9 cellular contexts compared by ENCODE assay signal in genomic region chr3:151838574-151839312, GRCh38. TPM values are rescaled to one million over a fixed set of nuclear protein-coding genes. Genes with fewer than 3 reads are reported as not detected.
DNase-seq lines count a peak whose midpoint lies in the region; ATAC-seq lines count a peak whose summit lies in the region.
"Had no signal": no experiment of that assay in that cellular context is flagged by ENCODE, and none has a peak within 500 bp of the region (broad histone marks: within the 10 kb centered on the region; RNA-seq: fewer than 3 reads in every experiment).

No MANE protein-coding gene starts in this region.

- no peaks in the 10 kb centered on the region for H3K36me3 ChIP-seq in BLaER1 treated with 17β-estradiol and CSF1 and Interleukin-3, amounts not matched to agents 10 nM and 100 nM
- H3K36me3 ChIP-seq in trophoblast cell (ENCODE audit: control insufficient read depth in 1 of 2, insufficient read depth in 2 of 2, low read length in 2 of 2), result no peaks in the 10 kb centered on the region

- no peak overlapping the region for H3K23ac ChIP-seq in trophoblast cell (ENCODE audit: low read length)

- H4K8ac ChIP-seq in trophoblast cell (ENCODE audit: low read depth, low read length), result peak overlapping the region; percentile 47

- no peaks in the 10 kb centered on the region for H4K20me1 ChIP-seq in BLaER1 treated with 17β-estradiol and CSF1 and Interleukin-3, amounts not matched to agents 10 nM and 100 nM

- no peak overlapping the region for H2BK12ac ChIP-seq in trophoblast cell (ENCODE audit: low read length)

- peak overlapping the region; percentile 46 for H2AK5ac ChIP-seq in trophoblast cell (ENCODE audit: low read length)

- H3K27ac Mint-ChIP-seq in activated CD4-positive, alpha-beta memory T cell treated with anti-CD3 and anti-CD28 coated beads for 36 hours, result no peak overlapping the region
- H3K27ac Mint-ChIP-seq in activated T-helper 1 cell treated with anti-CD3 and anti-CD28 coated beads, Interleukin-12 subunit alpha, Interleukin-12 subunit beta, Interleukin-2, Interleukin-4 antibody, amounts not matched to agents 30 ng/mL and 10 ng/mL and 1 ng/mL, durations not matched to agents 14 hours and 24 hours and 36 hours, result no peak overlapping the region

- no peak overlapping the region for H3K18ac ChIP-seq in trophoblast cell (ENCODE audit: low read length)

- H3K36me3 Mint-ChIP-seq in activated CD4-positive, alpha-beta memory T cell treated with anti-CD3 and anti-CD28 coated beads for 36 hours, result no peaks in the 10 kb centered on the region
- no peaks in the 10 kb centered on the region for H3K36me3 Mint-ChIP-seq in activated T-helper 1 cell treated with anti-CD3 and anti-CD28 coated beads, Interleukin-12 subunit alpha, Interleukin-12 subunit beta, Interleukin-2, Interleukin-4 antibody, amounts not matched to agents 30 ng/mL and 10 ng/mL and 1 ng/mL, durations not matched to agents 14 hours and 24 hours and 36 hours (ENCODE audit: low read depth)

- no peak overlapping the region for H3K4ac ChIP-seq in trophoblast cell (ENCODE audit: low read depth, low read length)

- H3K4me2 ChIP-seq in BLaER1 treated with 17β-estradiol and CSF1 and Interleukin-3, amounts not matched to agents 10 nM and 100 nM, result peak overlapping the region; percentile 34 to 65 (median 52); a peak in 19 of 22 replicates
- no peak overlapping the region for H3K4me2 ChIP-seq in trophoblast cell (ENCODE audit: low read length)

- H3K9ac ChIP-seq in BLaER1 treated with 17β-estradiol and CSF1 and Interleukin-3, amounts not matched to agents 10 nM and 100 nM, result no peak overlapping the region; a peak in 1 of 22 replicates
- no peak overlapping the region for H3K9ac ChIP-seq in trophoblast cell (ENCODE audit: low read length)

- no peak overlapping the region for H2BK5ac ChIP-seq in trophoblast cell (ENCODE audit: low read depth, low read length, poor library complexity)

- no peak overlapping the region for H4K12ac ChIP-seq in trophoblast cell (ENCODE audit: low read depth, low read length)

- POLR2A ChIA-PET in activated CD4-positive, alpha-beta memory T cell treated with anti-CD3 and anti-CD28 coated beads for 36 hours (lab: Charles Lee), result no interaction called here

- no peaks in the 10 kb centered on the region for H3K27me3 ChIP-seq in BLaER1 treated with 17β-estradiol and CSF1 and Interleukin-3, amounts not matched to agents 10 nM and 100 nM
- no peaks in the 10 kb centered on the region for H3K27me3 ChIP-seq in trophoblast cell (ENCODE audit: insufficient read depth, low read length)

- H3K27ac ChIP-seq in BLaER1 treated with 17β-estradiol and CSF1 and Interleukin-3, amounts not matched to agents 10 nM and 100 nM, result no peak overlapping the region
- H3K27ac ChIP-seq in trophoblast cell (ENCODE audit: low read depth, low read length), result no peak overlapping the region

- H3K4me3 ChIP-seq in BLaER1 treated with 17β-estradiol and CSF1 and Interleukin-3, amounts not matched to agents 10 nM and 100 nM, result peak overlapping the region in 3 of 10 experiments; percentile 27 to 39 (median 28); a peak in 5 of 20 replicates
- no peak overlapping the region for H3K4me3 ChIP-seq in trophoblast cell (ENCODE audit: low read depth, low read length)

- DNase-seq in NCI-H345 treated with DMSO at 0.1 percent for 48 hours (lab: John Stamatoyannopoulos, UW; ENCODE audit: unreplicated experiment), result peak; percentile 20
- DNase-seq in activated CD4-positive, alpha-beta memory T cell treated with anti-CD3 and anti-CD28 coated beads for 36 hours, result peak; percentile 30
- DNase-seq in glomerular visceral epithelial cell (ENCODE audit: extremely low spot score), result peak; percentile 73
- DNase-seq in trophoblast cell, result peak; percentile 60 to 91
- no peak for DNase-seq in activated T-helper 1 cell treated with anti-CD3 and anti-CD28 coated beads, Interleukin-12 subunit alpha, Interleukin-12 subunit beta, Interleukin-2, Interleukin-4 antibody, amounts not matched to agents 30 ng/mL and 10 ng/mL and 1 ng/mL, durations not matched to agents 14 hours and 24 hours and 36 hours (ENCODE audit: low spot score)

- no peak overlapping the region for H3K14ac ChIP-seq in trophoblast cell (ENCODE audit: low read length)

- no peaks in the 10 kb centered on the region for H3K79me2 ChIP-seq in trophoblast cell (ENCODE audit: control insufficient read depth, insufficient read depth, low read length, poor library complexity)

- CTCF ChIA-PET in activated CD4-positive, alpha-beta memory T cell treated with anti-CD3 and anti-CD28 coated beads for 36 hours (lab: Charles Lee), result interaction anchor here (0.5 to 4.3 kb wide), 24 partner anchors 9 to 682 kb away, joined by 3 to 40 read pairs (median 4); no protein-coding TSS in a partner anchor

- H2BK120ac ChIP-seq in trophoblast cell (ENCODE audit: insufficient read depth, low read length, poor library complexity), result peak overlapping the region; percentile 76

- no peak overlapping the region for H2AFZ ChIP-seq in trophoblast cell (ENCODE audit: insufficient read depth, low read length, poor library complexity)

- WGBS in trophoblast cell (ENCODE audit: extremely low coverage, insufficient coverage, insufficient read length), result no CpG with 5 or more reads among the region's 19 CpGs

- H3K4me1 ChIP-seq in BLaER1 treated with 17β-estradiol and CSF1 and Interleukin-3, amounts not matched to agents 10 nM and 100 nM, result peaks cover 19 to 39% (median 34%) of the 10 kb centered on the region in 10 experiments
- H3K4me1 ChIP-seq in trophoblast cell (ENCODE audit: control insufficient read depth in 1 of 2, insufficient read depth in 2 of 2, low read length in 2 of 2), result peaks cover 2 to 3% of the 10 kb centered on the region in 2 experiments

- intact Hi-C loops in activated CD4-positive, alpha-beta memory T cell treated with anti-CD3 and anti-CD28 coated beads for 36 hours (cut with micrococcal nuclease), result loop anchor here (1.0 to 5.0 kb wide), 5 partner anchors 370 to 671 kb away; no protein-coding TSS in a partner anchor
- intact Hi-C loops in activated T-helper 1 cell treated with anti-CD3 and anti-CD28 coated beads, Interleukin-12 subunit alpha, Interleukin-12 subunit beta, Interleukin-2, Interleukin-4 antibody, amounts not matched to agents 30 ng/mL and 10 ng/mL and 1 ng/mL, durations not matched to agents 14 hours and 24 hours and 36 hours (cut with micrococcal nuclease), result loop anchor here (1.0 to 10.0 kb wide), 8 partner anchors 80 to 914 kb away; no protein-coding TSS in a partner anchor

- no peaks in the 10 kb centered on the region for H3K9me3 Mint-ChIP-seq in activated CD4-positive, alpha-beta memory T cell treated with anti-CD3 and anti-CD28 coated beads for 36 hours
- H3K9me3 Mint-ChIP-seq in activated T-helper 1 cell treated with anti-CD3 and anti-CD28 coated beads, Interleukin-12 subunit alpha, Interleukin-12 subunit beta, Interleukin-2, Interleukin-4 antibody, amounts not matched to agents 30 ng/mL and 10 ng/mL and 1 ng/mL, durations not matched to agents 14 hours and 24 hours and 36 hours, result no peaks in the 10 kb centered on the region

- peak overlapping the region; percentile 55 for H4K91ac ChIP-seq in trophoblast cell (ENCODE audit: low read depth, low read length)

- H3K4me3 Mint-ChIP-seq in activated CD4-positive, alpha-beta memory T cell treated with anti-CD3 and anti-CD28 coated beads for 36 hours, result no peak overlapping the region
- H3K4me3 Mint-ChIP-seq in activated T-helper 1 cell treated with anti-CD3 and anti-CD28 coated beads, Interleukin-12 subunit alpha, Interleukin-12 subunit beta, Interleukin-2, Interleukin-4 antibody, amounts not matched to agents 30 ng/mL and 10 ng/mL and 1 ng/mL, durations not matched to agents 14 hours and 24 hours and 36 hours, result no peak overlapping the region

- no peaks in the 10 kb centered on the region for H3K9me3 ChIP-seq in BLaER1 treated with 17β-estradiol and CSF1 and Interleukin-3, amounts not matched to agents 10 nM and 100 nM (replicated peaks in 1 of 11)
- no peaks in the 10 kb centered on the region for H3K9me3 ChIP-seq in trophoblast cell (ENCODE audit: insufficient read depth, low read depth, low read length)

- H3K79me1 ChIP-seq in trophoblast cell (ENCODE audit: low read length), result peaks cover 2% of the 10 kb centered on the region

- H3K27me3 Mint-ChIP-seq in activated CD4-positive, alpha-beta memory T cell treated with anti-CD3 and anti-CD28 coated beads for 36 hours, result peaks cover 5% of the 10 kb centered on the region
- peaks cover 23% of the 10 kb centered on the region for H3K27me3 Mint-ChIP-seq in activated T-helper 1 cell treated with anti-CD3 and anti-CD28 coated beads, Interleukin-12 subunit alpha, Interleukin-12 subunit beta, Interleukin-2, Interleukin-4 antibody, amounts not matched to agents 30 ng/mL and 10 ng/mL and 1 ng/mL, durations not matched to agents 14 hours and 24 hours and 36 hours (ENCODE audit: insufficient read depth)

- ATAC-seq in GM18511 (IDR thresholded peaks at IDR 0.05; ENCODE audit: unreplicated experiment) (peak; percentile 85), HG03108 (IDR thresholded peaks at IDR 0.05; ENCODE audit: unreplicated experiment) (peak; percentile 60)

- H3K4me1 Mint-ChIP-seq in activated CD4-positive, alpha-beta memory T cell treated with anti-CD3 and anti-CD28 coated beads for 36 hours (ENCODE audit: low read depth), result peaks cover 3% of the 10 kb centered on the region
- peaks cover 6% of the 10 kb centered on the region for H3K4me1 Mint-ChIP-seq in activated T-helper 1 cell treated with anti-CD3 and anti-CD28 coated beads, Interleukin-12 subunit alpha, Interleukin-12 subunit beta, Interleukin-2, Interleukin-4 antibody, amounts not matched to agents 30 ng/mL and 10 ng/mL and 1 ng/mL, durations not matched to agents 14 hours and 24 hours and 36 hours (ENCODE audit: low read depth)

RNA-seq across cellular contexts. Expression of gene AADAC, which starts 24.8 kb away (rescaled TPM):
- total RNA-seq in activated CD4-positive, alpha-beta memory T cell treated with anti-CD3 and anti-CD28 coated beads for 36 hours, result not detected
- 0.03 and 0.04 TPM in 2 replicates for polyA plus RNA-seq in trophoblast cell (2013)
- not detected in 2 replicates for total RNA-seq in activated T-helper 1 cell treated with anti-CD3 and anti-CD28 coated beads, Interleukin-12 subunit alpha, Interleukin-12 subunit beta, Interleukin-2, Interleukin-4 antibody, amounts not matched to agents 30 ng/mL and 10 ng/mL and 1 ng/mL, durations not matched to agents 14 hours and 24 hours and 36 hours
- total RNA-seq: T-helper 2 cell treated with Interferon-gamma antibody and Interleukin-4, amounts not matched to agents 100 ng/mL and 5 ng/mL, for 36 hours had no signal

RNA-seq across cellular contexts. Expression of gene SUCNR1, which starts 34.7 kb away (rescaled TPM):
- total RNA-seq in activated CD4-positive, alpha-beta memory T cell treated with anti-CD3 and anti-CD28 coated beads for 36 hours, result not detected
- polyA plus RNA-seq in trophoblast cell (2013), result 0.07 and 0.08 TPM in 2 replicates
- not detected in 2 replicates for total RNA-seq in activated T-helper 1 cell treated with anti-CD3 and anti-CD28 coated beads, Interleukin-12 subunit alpha, Interleukin-12 subunit beta, Interleukin-2, Interleukin-4 antibody, amounts not matched to agents 30 ng/mL and 10 ng/mL and 1 ng/mL, durations not matched to agents 14 hours and 24 hours and 36 hours
- total RNA-seq: T-helper 2 cell treated with Interferon-gamma antibody and Interleukin-4, amounts not matched to agents 100 ng/mL and 5 ng/mL, for 36 hours had no signal
